30 cellular contexts compared by ENCODE assay signal in genomic region chr17:57651996-57652395, GRCh38.
"Had no signal": no experiment of that assay in that cellular context is flagged by ENCODE, and none has a peak within 500 bp of the region (broad histone marks: within the 10 kb centered on the region; RNA-seq: fewer than 3 reads in every experiment).

No MANE protein-coding gene starts in this region.

- H2AFZ ChIP-seq: hepatocyte, neural progenitor cell had no signal

- DNase-seq: heart right ventricle; kidney glomerular epithelial cell; left colon; left lung; lower lobe of right lung; mesendoderm; naive B cell; natural killer cell; nephron progenitor cell; pancreas; posterior cingulate gyrus; retina; right cardiac atrium; stimulated activated CD4-positive, alpha-beta T cell treated with anti-CD3 and anti-CD28 coated beads, Interleukin-12 subunit alpha, Interleukin-12 subunit beta, amount 100 ng/mL, for 4 hours; stimulated activated CD4-positive, alpha-beta T cell treated with anti-CD3 and anti-CD28 coated beads, Interleukin-15, amount 100 ng/mL, for 24 hours; stimulated activated CD4-positive, alpha-beta T cell treated with anti-CD3 and anti-CD28 coated beads, Interleukin-2, amount 100 ng/mL, for 24 hours; stimulated activated CD4-positive, alpha-beta T cell treated with anti-CD3 and anti-CD28 coated beads, Interleukin-4, amount 100 ng/mL, for 1 hour; stimulated activated naive B cell treated with anti-CD40 and anti-IgM and Interleukin-4, amounts not matched to agents 10 μg/mL and 1 μg/mL and 100 μg/mL, for 72 hours; stimulated activated naive CD8-positive, alpha-beta T cell treated with anti-CD3 and anti-CD28 coated beads, Interleukin-15, Interleukin-2, amounts not matched to agents 100 U/mL and 50 U/mL, for 24 hours had no signal

- H3K4me2 ChIP-seq: hepatocyte, neural progenitor cell had no signal

- H3K79me2 ChIP-seq: hepatocyte had no signal

- H3K27me3 ChIP-seq: heart right ventricle, hepatocyte, left lung, neural progenitor cell, pancreas, suprapubic skin, tibial nerve, upper lobe of left lung, vagina had no signal

- H3K9ac ChIP-seq: neural progenitor cell had no signal

- H3K36me3 Mint-ChIP-seq: natural killer cell had no signal

- H3K27me3 Mint-ChIP-seq: naive B cell; stimulated activated naive B cell treated with anti-CD40 and anti-IgM and Interleukin-4, amounts not matched to agents 10 μg/mL and 1 μg/mL and 100 μg/mL, for 72 hours had no signal

- H3K4me1 ChIP-seq: heart right ventricle, left lung, lower lobe of right lung, pancreas, prostate gland, suprapubic skin, tibial nerve, upper lobe of left lung, vagina had no signal

- H3K9me3 Mint-ChIP-seq: mesothelial cell of epicardium; natural killer cell; nephron progenitor cell; neural progenitor cell; stimulated activated naive B cell treated with anti-CD40 and anti-IgM and Interleukin-4, amounts not matched to agents 10 μg/mL and 1 μg/mL and 100 μg/mL, for 72 hours had no signal

- H3K4me3 ChIP-seq: heart right ventricle, hepatocyte, left lung, lower lobe of right lung, neural progenitor cell, pancreas, prostate gland, skin epidermis, suprapubic skin, thoracic aorta, tibial nerve, upper lobe of left lung, vagina had no signal

- H3K27ac ChIP-seq: heart right ventricle, hepatocyte, left lung, lower lobe of right lung, neural progenitor cell, pancreas, prostate gland, skin epidermis, suprapubic skin, thoracic aorta, tibial nerve, upper lobe of left lung, vagina had no signal

- ATAC-seq: heart right ventricle; left colon; left lung; lower lobe of right lung; natural killer cell; pancreas; right cardiac atrium; sciatic nerve; stimulated activated naive B cell treated with anti-CD40 and anti-IgM and Interleukin-4, amounts not matched to agents 10 μg/mL and 1 μg/mL and 100 μg/mL, for 72 hours; stimulated activated naive CD8-positive, alpha-beta T cell treated with anti-CD3 and anti-CD28 coated beads, Interleukin-15, Interleukin-2, amounts not matched to agents 100 U/mL and 50 U/mL, for 24 hours had no signal

- H3K4me3 Mint-ChIP-seq: mesothelial cell of epicardium; naive B cell; natural killer cell; nephron progenitor cell; neural progenitor cell; stimulated activated naive B cell treated with anti-CD40 and anti-IgM and Interleukin-4, amounts not matched to agents 10 μg/mL and 1 μg/mL and 100 μg/mL, for 72 hours had no signal

- H3K9me3 ChIP-seq: heart right ventricle, left lung, lower lobe of right lung, pancreas, prostate gland, suprapubic skin, thoracic aorta, tibial nerve, upper lobe of left lung, vagina had no signal

- H3K36me3 ChIP-seq: left lung, lower lobe of right lung, neural progenitor cell, pancreas, prostate gland, suprapubic skin, thoracic aorta, tibial nerve, upper lobe of left lung, vagina had no signal

- H3K27ac Mint-ChIP-seq: mesothelial cell of epicardium; naive B cell; natural killer cell; nephron progenitor cell; neural progenitor cell; stimulated activated naive B cell treated with anti-CD40 and anti-IgM and Interleukin-4, amounts not matched to agents 10 μg/mL and 1 μg/mL and 100 μg/mL, for 72 hours had no signal
